10 cellular contexts compared by ENCODE assay signal in the genomic region with DNA sequence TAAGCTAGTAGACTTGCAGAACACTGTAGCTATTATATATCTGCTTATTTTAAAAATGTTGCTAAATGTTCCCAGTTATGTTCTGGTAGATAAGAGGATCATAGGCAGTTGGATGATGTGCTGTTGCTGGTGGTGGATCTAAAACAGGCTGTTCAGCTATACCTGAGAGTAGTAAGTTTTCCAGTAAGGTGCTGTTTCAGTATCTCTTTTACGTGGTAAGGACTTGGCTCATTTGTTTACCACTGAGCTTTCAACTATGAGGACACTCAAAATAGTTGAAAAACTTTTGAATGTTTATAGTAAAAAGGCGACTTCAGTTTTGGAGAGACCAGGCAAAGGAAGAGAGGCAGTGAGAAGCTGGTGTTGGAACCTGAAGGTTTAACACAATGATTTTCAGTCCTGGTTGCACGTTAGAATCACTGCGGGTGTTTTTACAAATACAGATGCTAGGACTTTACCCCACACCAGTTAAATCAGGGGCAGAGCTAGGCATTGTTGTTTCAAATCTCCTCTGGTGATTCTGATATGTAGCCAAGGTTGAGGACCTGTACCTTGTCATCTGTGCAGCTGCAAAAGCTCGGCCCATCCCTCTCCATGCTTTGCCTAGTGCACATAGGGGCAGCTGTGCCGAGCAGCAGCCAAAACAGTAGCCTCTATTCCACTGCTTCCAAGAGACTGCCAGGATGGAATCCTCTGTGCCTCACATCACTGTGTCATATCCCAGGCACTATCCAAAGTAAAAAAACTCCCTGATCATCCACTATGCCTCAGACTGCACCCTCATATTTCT.
DNase-seq lines count a peak whose midpoint lies in the region; ATAC-seq and FAIRE-seq lines count a peak whose summit lies in the region.
"Had no signal": no experiment of that assay in that cellular context is flagged by ENCODE, and none has a peak within 500 bp of the region (broad histone marks: within the 10 kb centered on the region; RNA-seq: fewer than 3 reads in every experiment).

No MANE protein-coding gene starts in this region.

- intact Hi-C loops in posterior vena cava (cut with DNase I), result no loop called here

- no peak for FAIRE-seq in frontal cortex (lab: Jason Lieb, UNC)

- no peak overlapping the region for H3K27ac Mint-ChIP-seq in memory B cell
- H3K27ac Mint-ChIP-seq: stimulated activated effector memory CD8-positive, alpha-beta T cell treated with anti-CD3 and anti-CD28 coated beads, Interleukin-12 subunit alpha, Interleukin-12 subunit beta, amount 100 ng/mL, for 72 hours had no signal

- DNase-seq in memory B cell (ENCODE audit: low spot score in 2 of 2) (no peak), DMS153 (lab: John Stamatoyannopoulos, UW) (no peak), frontal cortex (ENCODE audit: low spot score in 2 of 2) (no peak), posterior vena cava (ENCODE audit: low spot score) (no peak)
- no peak for DNase-seq in activated naive CD4-positive, alpha-beta T cell (lab: John Stamatoyannopoulos, UW)
- DNase-seq: cerebellar nuclear complex had no signal

- H3K27me3 Mint-ChIP-seq in memory B cell, result no peaks in the 10 kb centered on the region

- H3K4me1 Mint-ChIP-seq in memory B cell, result peaks cover 11% of the 10 kb centered on the region
- H3K4me1 Mint-ChIP-seq: stimulated activated effector memory CD8-positive, alpha-beta T cell treated with anti-CD3 and anti-CD28 coated beads, Interleukin-12 subunit alpha, Interleukin-12 subunit beta, amount 100 ng/mL, for 72 hours had no signal

- peak; percentile 89 for ATAC-seq in GM18867 (IDR thresholded peaks at IDR 0.05; ENCODE audit: unreplicated experiment)
- ATAC-seq in GM21786 (IDR thresholded peaks at IDR 0.05; ENCODE audit: unreplicated experiment), result peak; percentile 82
- ATAC-seq in HG03469 (IDR thresholded peaks at IDR 0.05; ENCODE audit: unreplicated experiment), result peak; percentile 82
- ATAC-seq in memory B cell (ENCODE audit: low read depth), result peak; percentile 24
- ATAC-seq: stimulated activated effector memory CD8-positive, alpha-beta T cell treated with anti-CD3 and anti-CD28 coated beads, Interleukin-12 subunit alpha, Interleukin-12 subunit beta, amount 100 ng/mL, for 72 hours had no signal

- H3K9me3 Mint-ChIP-seq in memory B cell, result peaks cover 3% of the 10 kb centered on the region

- peaks cover 20% of the 10 kb centered on the region for H3K36me3 Mint-ChIP-seq in memory B cell
- H3K36me3 Mint-ChIP-seq: stimulated activated effector memory CD8-positive, alpha-beta T cell treated with anti-CD3 and anti-CD28 coated beads, Interleukin-12 subunit alpha, Interleukin-12 subunit beta, amount 100 ng/mL, for 72 hours had no signal

- no peak overlapping the region for H3K4me3 Mint-ChIP-seq in memory B cell
- H3K4me3 Mint-ChIP-seq: stimulated activated effector memory CD8-positive, alpha-beta T cell treated with anti-CD3 and anti-CD28 coated beads, Interleukin-12 subunit alpha, Interleukin-12 subunit beta, amount 100 ng/mL, for 72 hours had no signal

Comparison
In these comparisons a context has a peak if more than half of its experiments do, and no peak if none do; other contexts are left out.
1. ATAC-seq: peak in every context shown above with its lines; median percentile 89 in GM18867; 82 in GM21786; 82 in HG03469; 24 in memory B cell.